In the genomic region with DNA sequence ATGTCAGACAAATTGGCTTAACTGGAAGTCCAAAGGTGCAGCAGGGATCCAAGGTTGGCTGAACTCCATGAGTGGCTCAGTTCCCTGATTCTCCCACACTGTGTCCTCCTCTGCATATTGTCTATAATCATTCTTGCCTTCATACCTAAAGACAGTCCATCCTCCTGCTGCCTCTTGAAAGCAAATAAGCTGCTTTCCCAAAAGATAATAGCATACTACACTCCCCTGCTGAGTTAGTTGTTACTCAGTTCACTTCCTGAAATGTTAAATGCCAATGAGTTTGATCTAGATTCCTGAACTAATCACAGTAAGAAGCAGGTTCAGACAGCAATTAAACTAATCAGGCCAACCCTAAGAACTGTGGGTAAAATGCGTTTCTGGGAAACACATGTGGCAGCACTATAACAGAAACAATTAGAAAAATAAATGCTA, we compare ENCODE assay signal across 9 cellular contexts. TPM values are rescaled to one million over a fixed set of nuclear protein-coding genes. Genes with fewer than 3 reads are reported as not detected.
A peak's percentile ranks its signal among the peaks of the same experiment; 100 is the strongest.
DNase-seq lines count a peak whose midpoint lies in the region; ATAC-seq and TF ChIP-seq lines count a peak whose summit lies in the region.
"Had no signal": no experiment of that assay in that cellular context is flagged by ENCODE, and none has a peak within 500 bp of the region (broad histone marks: within the 10 kb centered on the region; RNA-seq: fewer than 3 reads in every experiment).

No MANE protein-coding gene starts in this region.

- peak overlapping the region; percentile 46 for H3K4me3 ChIP-seq in cardiac muscle cell
- H3K4me3 ChIP-seq in WI38 (ENCODE audit: low read depth, low read length): peak overlapping the region; percentile 59; the same call in 1 of the 2 replicates
- peak overlapping the region; percentile 67 for H3K4me3 ChIP-seq in hepatocyte

- H3K9me2 ChIP-seq in hepatocyte (replicated peaks; ENCODE audit: insufficient read depth): no peaks in the 10 kb centered on the region

- no peaks in the 10 kb centered on the region for H3K36me3 ChIP-seq in cardiac muscle cell
- no peaks in the 10 kb centered on the region for H3K36me3 ChIP-seq in hepatocyte (replicated peaks; ENCODE audit: insufficient read depth, low read depth)

- H3K9me3 ChIP-seq in cardiac muscle cell (ENCODE audit: low read depth) (no peaks in the 10 kb centered on the region), hepatocyte (ENCODE audit: low read depth) (no peaks in the 10 kb centered on the region)

- WGBS in hepatocyte (ENCODE audit: low lambda C conversion rate, missing lambda C conversion rate): 46% methylated on average over 1 of the region's 1 CpG

- H3K4me1 ChIP-seq in cardiac muscle cell (ENCODE audit: low read depth): peaks cover 44% of the 10 kb centered on the region
- peaks cover 47% of the 10 kb centered on the region for H3K4me1 ChIP-seq in hepatocyte (ENCODE audit: insufficient read depth)

- H3K27me3 ChIP-seq in cardiac muscle cell: no peaks in the 10 kb centered on the region
- no peaks in the 10 kb centered on the region for H3K27me3 ChIP-seq in hepatocyte

- ATAC-seq in Right ventricle myocardium inferior (no peak), GM18867 (IDR thresholded peaks at IDR 0.05; ENCODE audit: unreplicated experiment) (no peak), HG03095 (IDR thresholded peaks at IDR 0.05; ENCODE audit: unreplicated experiment) (no peak), HG02642 (IDR thresholded peaks at IDR 0.05; ENCODE audit: poor library complexity, unreplicated experiment) (no peak)

- intact Hi-C loops in Right ventricle myocardium inferior (cut with DNase I): no loop called here

- H3K4me2 ChIP-seq in hepatocyte: peak overlapping the region; percentile 82

- DNase-seq in cardiac muscle cell (ENCODE audit: low read depth in 1 of 2, low spot score in 1 of 2) (no peak), Right ventricle myocardium inferior (ENCODE audit: missing footprints) (no peak), hepatocyte (ENCODE audit: low spot score) (peak; percentile 8)
- DNase-seq in stimulated activated CD8-positive, alpha-beta memory T cell treated with anti-CD3 and anti-CD28 coated beads, Interleukin-4, amount 100 ng/mL, for 48 hours: no peak
- DNase-seq: stimulated activated CD4-positive, alpha-beta T cell treated with anti-CD3 and anti-CD28 coated beads, Interleukin-12 subunit alpha, Interleukin-12 subunit beta, amount 100 ng/mL, for 4 hours had no signal

- peak overlapping the region; percentile 2 for H3K27ac ChIP-seq in cardiac muscle cell
- H3K27ac ChIP-seq in hepatocyte: peak overlapping the region; percentile 85

- H3K79me2 ChIP-seq in hepatocyte: peaks cover 68% of the 10 kb centered on the region

- H2AFZ ChIP-seq in hepatocyte: no peak overlapping the region

- H4K20me1 ChIP-seq in hepatocyte (ENCODE audit: insufficient read depth, poor library complexity, severe bottlenecking): peaks cover 53% of the 10 kb centered on the region

- TF ChIP-seq CTCF in cardiac muscle cell (IDR thresholded peaks at IDR 0.05; ENCODE audit: low read depth, low read length) (no peak), WI38 (IDR thresholded peaks at IDR 0.05; ENCODE audit: low read depth, low read length) (no peak), hepatocyte (IDR thresholded peaks at IDR 0.05; ENCODE audit: poor library complexity) (no peak)

RNA-seq across cellular contexts. Expression of gene BOLA1, which starts 51.0 kb away (rescaled TPM):
- 26.2 and 46.0 TPM in 2 replicates for total RNA-seq in cardiac muscle cell
- polyA plus RNA-seq in cardiac muscle cell: 32.5 and 34.0 TPM in 2 replicates
- total RNA-seq in Right ventricle myocardium inferior: 15.3 TPM
- 8.5 and 16.1 TPM in 2 replicates for total RNA-seq in hepatocyte
- polyA plus RNA-seq in hepatocyte: 19.0 and 20.6 TPM in 2 replicates
